In genomic region chr6:74369556-74369993, GRCh38 we compare ENCODE assay signal across 19 cellular contexts.
DNase-seq lines count a peak whose midpoint lies in the region; ATAC-seq and TF ChIP-seq lines count a peak whose summit lies in the region.
"Had no signal": no experiment of that assay in that cellular context is flagged by ENCODE, and none has a peak within 500 bp of the region (broad histone marks: within the 10 kb centered on the region; RNA-seq: fewer than 3 reads in every experiment).

No MANE protein-coding gene starts in this region.

- H3K27ac ChIP-seq in esophagus squamous epithelium: no peak overlapping the region
- H3K27ac ChIP-seq in CD4-positive, alpha-beta T cell (ENCODE audit: low read depth, low read length): no peak overlapping the region
- H3K27ac ChIP-seq: body of pancreas, ovary, stomach had no signal

- no peaks in the 10 kb centered on the region for H3K9me3 ChIP-seq in adipocyte (ENCODE audit: control insufficient read depth, low read length)
- no peaks in the 10 kb centered on the region for H3K9me3 ChIP-seq in esophagus squamous epithelium
- H3K9me3 ChIP-seq in BE2C: no peaks in the 10 kb centered on the region
- no peaks in the 10 kb centered on the region for H3K9me3 ChIP-seq in CD4-positive, alpha-beta T cell (ENCODE audit: control insufficient read depth, low read length)
- H3K9me3 ChIP-seq: body of pancreas, ovary, stomach had no signal

- POLR2A ChIA-PET in CD4-positive, alpha-beta T cell (lab: Charles Lee): no interaction called here

- H3K4me3 ChIP-seq in adipocyte (ENCODE audit: low read length): no peak overlapping the region
- H3K4me3 ChIP-seq in skeletal muscle cell (ENCODE audit: low read depth, low read length): no peak overlapping the region
- H3K4me3 ChIP-seq in esophagus squamous epithelium: no peak overlapping the region
- H3K4me3 ChIP-seq in BE2C (ENCODE audit: low read depth, low read length): no peak overlapping the region
- H3K4me3 ChIP-seq: body of pancreas, ovary, stomach had no signal

- H3K4me1 Mint-ChIP-seq in CD4-positive, alpha-beta T cell (ENCODE audit: low read depth): no peaks in the 10 kb centered on the region
- H3K4me1 Mint-ChIP-seq: activated T-helper 17 cell treated with anti-CD3 and anti-CD28 coated beads, Interleukin-2, amount 50 U/mL, for 72 hours; CD4-positive, alpha-beta memory T cell had no signal

- no peak for TF ChIP-seq CTCF in esophagus squamous epithelium (IDR thresholded peaks at IDR 0.05)
- TF ChIP-seq CTCF in BE2C (IDR thresholded peaks at IDR 0.05; ENCODE audit: low read depth, low read length): no peak
- no peak for TF ChIP-seq CTCF in CD4-positive, alpha-beta T cell (IDR thresholded peaks at IDR 0.05)

- H3K9me3 Mint-ChIP-seq in CD4-positive, alpha-beta T cell: peaks cover 9% of the 10 kb centered on the region
- H3K9me3 Mint-ChIP-seq: activated T-helper 17 cell treated with anti-CD3 and anti-CD28 coated beads, Interleukin-2, amount 50 U/mL, for 72 hours; effector memory CD8-positive, alpha-beta T cell had no signal

- no peak for ATAC-seq in CD4-positive, alpha-beta T cell (ENCODE audit: poor library complexity)
- ATAC-seq: activated CD8-positive, alpha-beta T cell treated with anti-CD3 and anti-CD28 coated beads, Interleukin-2, amount 10 ng/mL, durations not matched to agents 7 days and 5 days; activated T-helper 17 cell treated with anti-CD3 and anti-CD28 coated beads, Interleukin-2, amount 50 U/mL, for 72 hours; body of pancreas; effector memory CD8-positive, alpha-beta T cell; left colon had no signal

- H3K27ac Mint-ChIP-seq in CD4-positive, alpha-beta T cell: no peak overlapping the region
- H3K27ac Mint-ChIP-seq: activated CD8-positive, alpha-beta T cell treated with anti-CD3 and anti-CD28 coated beads, Interleukin-2, amount 10 ng/mL, durations not matched to agents 7 days and 5 days; activated T-helper 17 cell treated with anti-CD3 and anti-CD28 coated beads, Interleukin-2, amount 50 U/mL, for 72 hours; CD4-positive, alpha-beta memory T cell; effector memory CD8-positive, alpha-beta T cell had no signal

- TF ChIP-seq POLR2A in esophagus squamous epithelium (IDR thresholded peaks at IDR 0.05): no peak

- no peaks in the 10 kb centered on the region for H3K27me3 ChIP-seq in adipocyte (replicated peaks; ENCODE audit: control insufficient read depth, insufficient read depth, low read length)
- H3K27me3 ChIP-seq in esophagus squamous epithelium: no peaks in the 10 kb centered on the region
- no peaks in the 10 kb centered on the region for H3K27me3 ChIP-seq in BE2C
- H3K27me3 ChIP-seq in CD4-positive, alpha-beta T cell (ENCODE audit: control insufficient read depth, insufficient read depth, low read length): no peaks in the 10 kb centered on the region
- H3K27me3 ChIP-seq: body of pancreas, ovary, stomach had no signal

- intact Hi-C loops in esophagus squamous epithelium (cut with DNase I): no loop called here
- intact Hi-C loops in CD4-positive, alpha-beta T cell (cut with DNase I, micrococcal nuclease): no loop called here

- H3K4me1 ChIP-seq in adipocyte (ENCODE audit: control insufficient read depth, insufficient read depth, low read length) (peaks cover 22% of the 10 kb centered on the region), esophagus squamous epithelium (no peaks in the 10 kb centered on the region), BE2C (no peaks in the 10 kb centered on the region)
- H3K4me1 ChIP-seq: body of pancreas, stomach had no signal

- H3K36me3 Mint-ChIP-seq in CD4-positive, alpha-beta T cell (ENCODE audit: low read depth): no peaks in the 10 kb centered on the region
- H3K36me3 Mint-ChIP-seq: CD4-positive, alpha-beta memory T cell had no signal

- H3K4me3 Mint-ChIP-seq in CD4-positive, alpha-beta T cell: no peak overlapping the region
- H3K4me3 Mint-ChIP-seq: activated CD8-positive, alpha-beta T cell treated with anti-CD3 and anti-CD28 coated beads, Interleukin-2, amount 10 ng/mL, durations not matched to agents 7 days and 5 days; activated T-helper 17 cell treated with anti-CD3 and anti-CD28 coated beads, Interleukin-2, amount 50 U/mL, for 72 hours; CD4-positive, alpha-beta memory T cell; effector memory CD8-positive, alpha-beta T cell had no signal

- CTCF ChIA-PET in CD4-positive, alpha-beta T cell (lab: Charles Lee): no interaction called here

- H3K27me3 Mint-ChIP-seq in CD4-positive, alpha-beta T cell: no peaks in the 10 kb centered on the region
- H3K27me3 Mint-ChIP-seq: activated T-helper 17 cell treated with anti-CD3 and anti-CD28 coated beads, Interleukin-2, amount 50 U/mL, for 72 hours; CD4-positive, alpha-beta memory T cell; effector memory CD8-positive, alpha-beta T cell had no signal

- H3K36me3 ChIP-seq in adipocyte (ENCODE audit: control insufficient read depth, insufficient read depth, low read length, severe bottlenecking) (no peaks in the 10 kb centered on the region), esophagus squamous epithelium (no peaks in the 10 kb centered on the region), BE2C (no peaks in the 10 kb centered on the region)
- H3K36me3 ChIP-seq: ovary, stomach had no signal

- no peak overlapping the region for H3K9ac ChIP-seq in adipocyte (ENCODE audit: low read length)

- DNase-seq in HCEC 1CT: peak; percentile 90
- DNase-seq in adipocyte (ENCODE audit: low read depth): peak; percentile 71
- peak; percentile 61 for DNase-seq in fibroblast of gingiva (ENCODE audit: low read depth)
- DNase-seq in skeletal muscle cell (ENCODE audit: low read depth): peak; percentile 83
- DNase-seq in esophagus squamous epithelium (lab: John Stamatoyannopoulos, UW): no peak
- no peak for DNase-seq in BE2C
- DNase-seq in CD4-positive, alpha-beta T cell: no peak
- DNase-seq in NCI-H82 treated with DMSO at 0.1 percent for 48 hours (lab: John Stamatoyannopoulos, UW; ENCODE audit: unreplicated experiment): no peak
- DNase-seq: activated CD8-positive, alpha-beta T cell treated with anti-CD3 and anti-CD28 coated beads, Interleukin-2, amount 10 ng/mL, durations not matched to agents 7 days and 5 days; body of pancreas; CD4-positive, alpha-beta memory T cell; effector memory CD8-positive, alpha-beta T cell; KG1; left colon; NCI-H446 treated with DMSO at 0.1 percent for 48 hours; ovary; stimulated activated CD4-positive, alpha-beta T cell treated with anti-CD3 and anti-CD28 coated beads, Interleukin-12 subunit alpha, Interleukin-12 subunit beta, amount 100 ng/mL, for 4 hours; stomach had no signal

Comparison
In these comparisons a context has a peak if more than half of its experiments do, and no peak if none do; other contexts are left out.
1. DNase-seq: peak in HCEC 1CT (single experiment), adipocyte (single experiment), fibroblast of gingiva (single experiment) and skeletal muscle cell (single experiment); none in esophagus squamous epithelium (single experiment), BE2C (single experiment), CD4-positive, alpha-beta T cell (0 of 10) and NCI-H82 treated with DMSO at 0.1 percent for 48 hours (single experiment).